Comparison of ENCODE assay signal across 15 cellular contexts in the genomic region with DNA sequence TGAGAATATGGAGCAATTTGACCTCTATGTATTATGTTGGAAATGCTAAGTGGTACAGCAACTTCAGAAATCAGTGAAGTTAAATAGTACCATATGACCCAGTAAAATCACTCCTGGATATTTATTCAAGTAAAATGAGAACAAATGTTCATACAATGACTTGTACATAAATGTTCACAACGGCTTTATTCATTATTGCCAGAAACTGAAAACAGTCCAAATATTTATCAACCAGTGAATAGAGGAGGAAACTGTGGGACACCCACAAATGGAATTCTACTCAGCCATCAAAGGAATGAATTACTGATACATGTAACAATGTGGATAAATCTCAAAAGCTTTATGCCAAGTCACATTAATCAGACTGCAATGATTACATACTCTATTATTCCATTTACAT.
"Had no signal": no experiment of that assay in that cellular context is flagged by ENCODE, and none has a peak within 500 bp of the region (broad histone marks: within the 10 kb centered on the region; RNA-seq: fewer than 3 reads in every experiment).

No MANE protein-coding gene starts in this region.

- ATAC-seq: activated T-helper 17 cell treated with anti-CD3 and anti-CD28 coated beads, Interleukin-2, amount 50 U/mL, for 72 hours; left cardiac atrium; naive thymus-derived CD8-positive, alpha-beta T cell; stimulated activated memory B cell treated with anti-CD40 and anti-IgM and Interleukin-4, amounts not matched to agents 10 μg/mL and 1 μg/mL and 100 μg/mL, for 72 hours had no signal

- H3K4me1 ChIP-seq: esophagus squamous epithelium, right atrium auricular region, transverse colon had no signal

- DNase-seq: activated CD4-positive, alpha-beta T cell treated with anti-CD3 and anti-CD28 coated beads, Interleukin-2, amount 50 U/mL, for 1 hour; activated naive CD4-positive, alpha-beta T cell treated with anti-CD3 and anti-CD28 coated beads for 36 hours; activated T-cell treated with anti-CD3 and anti-CD28 coated beads for 4 hours; esophagus squamous epithelium; immature natural killer cell; left cardiac atrium; mammary epithelial cell; naive thymus-derived CD8-positive, alpha-beta T cell; posterior cingulate gyrus; stimulated activated CD4-positive, alpha-beta T cell treated with anti-CD3 and anti-CD28 coated beads, Interleukin-1b, Interleukin-23, amount 100 ng/mL, for 48 hours; transverse colon had no signal

- H3K9me3 ChIP-seq: esophagus squamous epithelium, neutrophil, right atrium auricular region, transverse colon had no signal

- H3K36me3 ChIP-seq: esophagus squamous epithelium, neutrophil, right atrium auricular region, transverse colon had no signal

- H3K4me3 ChIP-seq: esophagus squamous epithelium, right atrium auricular region, transverse colon had no signal

- H3K27ac ChIP-seq: esophagus squamous epithelium, neutrophil, right atrium auricular region, transverse colon had no signal

- H3K27me3 ChIP-seq: esophagus squamous epithelium, neutrophil, right atrium auricular region, transverse colon had no signal
